ENCODE assay signal across 23 cellular contexts in genomic region chr11:118151421-118151820, GRCh38. TPM values are rescaled to one million over a fixed set of nuclear protein-coding genes. Genes with fewer than 3 reads are reported as not detected.
A peak's percentile ranks its signal among the peaks of the same experiment; 100 is the strongest.
DNase-seq lines count a peak whose midpoint lies in the region; ATAC-seq, FAIRE-seq and TF ChIP-seq lines count a peak whose summit lies in the region.
"Had no signal": no experiment of that assay in that cellular context is flagged by ENCODE, and none has a peak within 500 bp of the region (broad histone marks: within the 10 kb centered on the region; RNA-seq: fewer than 3 reads in every experiment).

No MANE protein-coding gene starts in this region.

- peaks cover 0 to 41% (median 10%) of the 10 kb centered on the region in 12 donors for H3K4me1 ChIP-seq in heart left ventricle
- peaks cover 4 to 58% (median 37%) of the 10 kb centered on the region in 4 experiments for H3K4me1 ChIP-seq in H1 (replicated peaks in 1 of 4; ENCODE audit: control insufficient read depth in 3 of 4, insufficient read depth in 4 of 4, low read length in 3 of 4)
- H3K4me1 ChIP-seq in BE2C = no peaks in the 10 kb centered on the region

- H3K18ac ChIP-seq in H1 (ENCODE audit: extremely low read depth, low read length) = no peak overlapping the region

- no peak overlapping the region for H2BK12ac ChIP-seq in H1 (ENCODE audit: low read depth, low read length)

- H2AFZ ChIP-seq in H1 (ENCODE audit: low read length) = no peak overlapping the region

- no peak overlapping the region for H3K4ac ChIP-seq in H1 (replicated peaks; ENCODE audit: insufficient read length, low read depth, low read length)

- FAIRE-seq in H1 (lab: Jason Lieb, UNC) = no peak
- FAIRE-seq: GM19239, HTR-8/SVneo, kidney had no signal

- intact Hi-C loops in heart left ventricle (cut with DNase I) = loop anchor here in 1 of 10 donors (5.0 kb wide), 1 partner anchor 141 kb away; no protein-coding TSS in a partner anchor
- intact Hi-C loops in left ventricle myocardium superior (cut with micrococcal nuclease) = no loop called here

- H3K9me3 ChIP-seq in heart left ventricle = no peaks in the 10 kb centered on the region
- no peaks in the 10 kb centered on the region for H3K9me3 ChIP-seq in H1 (ENCODE audit: insufficient read depth in 2 of 2, low read depth in 1 of 2, low read length in 1 of 2)
- H3K9me3 ChIP-seq in BE2C = no peaks in the 10 kb centered on the region; the same call in 1 of the 2 replicates
- H3K9me3 ChIP-seq: esophagus squamous epithelium, neutrophil, right atrium auricular region had no signal

- H2BK120ac ChIP-seq in H1 (replicated peaks; ENCODE audit: low read depth, low read length) = no peak overlapping the region

- WGBS in heart left ventricle, 4 donors = 54 to 65% (median 58%) methylated on average over 5 of the region's 5 CpGs
- WGBS in H1 (ENCODE audit: extremely low coverage in 1 of 2, insufficient coverage in 1 of 2, insufficient read length in 1 of 2, insufficient replicate concordance in 2 of 2, low coverage in 1 of 2, low lambda C conversion rate in 2 of 2, missing lambda C conversion rate in 1 of 2), 2 experiments = 76% methylated on average over 5 of the region's 5 CpGs; no CpG with 5 or more reads in 1 of the 2 experiments

- no peak overlapping the region for H3K9ac ChIP-seq in H1 (replicated peaks in 1 of 4; ENCODE audit: extremely low read depth in 1 of 4, low read depth in 3 of 4, low read length in 3 of 4)

- no peak overlapping the region for H4K91ac ChIP-seq in H1 (replicated peaks; ENCODE audit: insufficient read length, low read length)

- CTCF ChIA-PET in H1 (lab: Charles Lee; ENCODE audit: partially characterized antibody) = interaction anchor here (1.1 to 12.7 kb wide), 2 partner anchors 20 to 29 kb away, joined by 5 to 245 read pairs; no protein-coding TSS in a partner anchor

- peaks cover 0 to 47% (median 5%) of the 10 kb centered on the region in 9 donors for H3K27me3 ChIP-seq in heart left ventricle
- H3K27me3 ChIP-seq in H1 (replicated peaks in 1 of 4; ENCODE audit: control insufficient read depth in 3 of 4, extremely low read depth in 1 of 4, insufficient read depth in 3 of 4, low read length in 3 of 4) = peaks cover 29 to 66% (median 65%) of the 10 kb centered on the region in 4 experiments
- H3K27me3 ChIP-seq in BE2C = peaks cover 49% of the 10 kb centered on the region
- H3K27me3 ChIP-seq: right atrium auricular region had no signal

- H3K79me1 ChIP-seq in H1 (ENCODE audit: low read depth, low read length) = no peaks in the 10 kb centered on the region

- no peak for DNase-seq in heart left ventricle
- no peak for DNase-seq in left ventricle myocardium superior
- DNase-seq in OCI-M1 (lab: John Stamatoyannopoulos, UW) = peak; percentile 16
- no peak for DNase-seq in H1 (ENCODE audit: low read depth in 1 of 2, low spot score in 2 of 2)
- no peak for DNase-seq in activated gamma-delta T cell (lab: John Stamatoyannopoulos, UW)
- no peak for DNase-seq in BE2C
- no peak for DNase-seq in NCI-H2107 treated with DMSO at 0.1 percent for 48 hours (lab: John Stamatoyannopoulos, UW; ENCODE audit: unreplicated experiment)
- DNase-seq: ACHN; activated CD8-positive, alpha-beta T cell treated with anti-CD3 and anti-CD28 coated beads for 36 hours; activated naive CD8-positive, alpha-beta T cell treated with anti-CD3 and anti-CD28 coated beads, Interleukin-2, amount 10 ng/mL, durations not matched to agents 7 days and 5 days; activated T-cell treated with anti-CD3 and anti-CD28 coated beads, Interleukin-2, amount 50 U/mL, for 4 hours; CD4-positive, alpha-beta memory T cell; effector CD8-positive, alpha-beta T cell; esophagus squamous epithelium; NCI-H2107; T-helper 1 cell; WERI-Rb-1 had no signal

- no peak overlapping the region for H4K8ac ChIP-seq in H1 (ENCODE audit: extremely low read depth, insufficient read depth, low read length)

- H3K27ac ChIP-seq in heart left ventricle (peak overlapping the region in 2 of 12 donors; percentile 62 to 69), H1 (ENCODE audit: low read depth, low read length) (no peak overlapping the region)
- H3K27ac ChIP-seq: neutrophil, WERI-Rb-1 had no signal

- no peaks in the 10 kb centered on the region for H3K79me2 ChIP-seq in H1 (ENCODE audit: control insufficient read depth in 1 of 2, insufficient read depth in 2 of 2, low read length in 2 of 2)

- peak overlapping the region in 8 of 12 donors; percentile 52 to 72 (median 62) for H3K4me3 ChIP-seq in heart left ventricle
- H3K4me3 ChIP-seq in H1 (ENCODE audit: extremely low read depth in 1 of 4, insufficient read depth in 2 of 4, low read depth in 3 of 4, low read length in 4 of 4) = peak overlapping the region in 1 of 4 experiments; percentile 96; a peak in 2 of 8 replicates
- H3K4me3 ChIP-seq in BE2C (ENCODE audit: low read depth, low read length) = no peak overlapping the region

- no peak overlapping the region for H3K23ac ChIP-seq in H1 (ENCODE audit: insufficient read length)

- H2BK5ac ChIP-seq in H1 (ENCODE audit: low read depth, low read length) = no peak overlapping the region; the same call in 1 of the 2 replicates

- POLR2A ChIA-PET in H1 (lab: Charles Lee; ENCODE audit: partially characterized antibody) = no interaction called here

- H2BK20ac ChIP-seq in H1 (ENCODE audit: low read length) = no peak overlapping the region

- no peak for ATAC-seq in heart left ventricle
- ATAC-seq in left ventricle myocardium superior = no peak
- ATAC-seq in HG03439 (IDR thresholded peaks at IDR 0.05; ENCODE audit: unreplicated experiment) = no peak
- ATAC-seq: activated CD8-positive, alpha-beta T cell treated with anti-CD3 and anti-CD28 coated beads for 36 hours; activated T-cell treated with anti-CD3 and anti-CD28 coated beads, Interleukin-2, amount 50 U/mL, for 4 hours had no signal

- H3K14ac ChIP-seq in H1 (ENCODE audit: insufficient read length) = no peak overlapping the region

- no peak overlapping the region; the same call in 1 of the 2 replicates for H2AK5ac ChIP-seq in H1 (ENCODE audit: low read depth, low read length)

- H4K20me1 ChIP-seq in H1 (replicated peaks in 1 of 2; ENCODE audit: control insufficient read depth in 1 of 2, insufficient read depth in 2 of 2, low read length in 2 of 2) = peaks cover 0 to 2% of the 10 kb centered on the region in 2 experiments

- no peak overlapping the region for H4K5ac ChIP-seq in H1 (ENCODE audit: insufficient read length, low read depth, low read length)

- H2BK15ac ChIP-seq in H1 (ENCODE audit: low read length) = 0 out of 2 replicates have a peak overlapping the region, but pooled peaks have one; percentile 84

- TF ChIP-seq POLR2A in heart left ventricle (IDR thresholded peaks at IDR 0.05) = no peak
- TF ChIP-seq POLR2A in H1 (IDR thresholded peaks at IDR 0.05; ENCODE audit: control extremely low read depth in 1 of 2, low read depth in 2 of 2, low read length in 2 of 2) = no peak

- TF ChIP-seq CTCF in heart left ventricle (IDR thresholded peaks at IDR 0.05) (no peak), H1 (IDR thresholded peaks at IDR 0.05; ENCODE audit: control extremely low read depth in 1 of 3, insufficient read depth in 1 of 3, low read depth in 1 of 3, low read length in 3 of 3) (no peak), BE2C (IDR thresholded peaks at IDR 0.05; ENCODE audit: low read depth, low read length) (no peak)

- H3K36me3 ChIP-seq in heart left ventricle (no peaks in the 10 kb centered on the region), H1 (ENCODE audit: control insufficient read depth in 2 of 4, insufficient read depth in 4 of 4, low read length in 3 of 4) (no peaks in the 10 kb centered on the region), BE2C (no peaks in the 10 kb centered on the region)
- H3K36me3 ChIP-seq: esophagus squamous epithelium, neutrophil, right atrium auricular region, WERI-Rb-1 had no signal

- no peak for TF ChIP-seq RAD21 in H1 (IDR thresholded peaks at IDR 0.05 in 1 of 2, conservative IDR thresholded peaks at IDR 0.05 in 1 of 2; ENCODE audit: low read depth in 2 of 2, low read length in 2 of 2)

- H3K23me2 ChIP-seq in H1 (ENCODE audit: low read depth, low read length) = peaks cover 21% of the 10 kb centered on the region

- no peak for TF ChIP-seq EP300 in H1 (IDR thresholded peaks at IDR 0.05; ENCODE audit: borderline replicate concordance in 1 of 2, low read depth in 2 of 2, low read length in 2 of 2)

- peak overlapping the region; percentile 91 to 98; a peak in 3 of 4 replicates for H3K4me2 ChIP-seq in H1 (ENCODE audit: insufficient read depth in 1 of 2, low read depth in 2 of 2, low read length in 2 of 2)

- H3K56ac ChIP-seq in H1 (replicated peaks; ENCODE audit: insufficient read length, low read depth, low read length) = no peak overlapping the region

RNA-seq across cellular contexts. Expression of gene SCN4B, which starts 1.2 kb away (rescaled TPM):
- total RNA-seq in heart left ventricle (10 to 100 TPM in 6 of 9 donors, 1 to 10 TPM in 3; 2.1 to 16.9 (median 12.7) TPM), left ventricle myocardium superior (11.0 TPM)
- polyA plus RNA-seq in heart left ventricle (1 to 10 TPM; 6.4 to 8.6 TPM), H1 (2011; rRNA removed) (4.1 and 4.9 TPM in 2 replicates)
- total RNA-seq in H1 (2021; fragmentation: NEBNext Ultra II Directional; extraction: Animal tissue kit (Norgen Biotek cat#: 25700)) = 2.0 and 2.8 TPM in 2 replicates
- polyA plus RNA-seq in H1 (2011; cell fraction: cytosol; rRNA removed) = 5.6 TPM
- polyA plus RNA-seq in H1 (2011; cell fraction: nucleus; rRNA removed) = 8.7 TPM
- polyA plus RNA-seq in H1 (2012, experiment 1 of 2) = 3.1 to 5.9 TPM (median 4.8 TPM) in 4 replicates
- 3.8 TPM for polyA plus RNA-seq in H1 (2012, experiment 2 of 2)
- 1.0 TPM for polyA plus RNA-seq in H1 (2013, experiment 1 of 2)
- 1.2 TPM for polyA plus RNA-seq in H1 (2013, experiment 2 of 2)
- 4.6 and 6.5 TPM in 2 replicates for polyA minus RNA-seq in H1 (2011; rRNA and poly(A)+ RNA removed)
- polyA minus RNA-seq in H1 (2011; cell fraction: cytosol; rRNA and poly(A)+ RNA removed) = 4.6 TPM
- polyA minus RNA-seq in H1 (2011; cell fraction: nucleus; rRNA and poly(A)+ RNA removed) = 5.1 TPM
- 0.29 TPM for polyA plus RNA-seq in BE2C (2012; ENCODE audit: insufficient read depth, insufficient read length, low read depth)
- total RNA-seq: activated T-cell treated with anti-CD3 and anti-CD28 coated beads, Interleukin-2, amount 50 U/mL, for 4 hours; CD4-positive, alpha-beta memory T cell had no signal
- polyA plus RNA-seq: CD4-positive, alpha-beta memory T cell had no signal

RNA-seq across cellular contexts. Expression of gene SCN2B, which starts 25.0 kb away (rescaled TPM):
- total RNA-seq in heart left ventricle (10 to 100 TPM in 5 of 9 donors, 1 to 10 TPM in 4; 3.6 to 32.5 (median 11.8) TPM), left ventricle myocardium superior (19.6 TPM)
- polyA plus RNA-seq in heart left ventricle (10 to 100 TPM in 1 of 2 donors, 1 to 10 TPM in 1; 5.0 to 17.5 TPM), H1 (2011; rRNA removed) (0.09 and 0.14 TPM in 2 replicates)
- 0.13 and 0.24 TPM in 2 replicates for total RNA-seq in H1 (2021; fragmentation: NEBNext Ultra II Directional; extraction: Animal tissue kit (Norgen Biotek cat#: 25700))
- polyA plus RNA-seq in H1 (2011; cell fraction: cytosol; rRNA removed) = 0.17 TPM
- 0.10 TPM for polyA plus RNA-seq in H1 (2011; cell fraction: nucleus; rRNA removed)
- polyA plus RNA-seq in H1 (2012, experiment 1 of 2) = 0.17 to 0.28 TPM (median 0.20 TPM) in 4 replicates
- polyA plus RNA-seq in H1 (2012, experiment 2 of 2) = 0.20 TPM
- polyA plus RNA-seq in H1 (2013, experiment 1 of 2) = 0.12 TPM
- 0.13 TPM for polyA plus RNA-seq in H1 (2013, experiment 2 of 2)
- polyA minus RNA-seq in H1 (2011; rRNA and poly(A)+ RNA removed) = 0.22 and 0.34 TPM in 2 replicates
- polyA minus RNA-seq in H1 (2011; cell fraction: cytosol; rRNA and poly(A)+ RNA removed) = 0.51 TPM
- polyA minus RNA-seq in H1 (2011; cell fraction: nucleus; rRNA and poly(A)+ RNA removed) = 0.30 TPM
- polyA plus RNA-seq in BE2C (2012; ENCODE audit: insufficient read depth, insufficient read length, low read depth) = 0.08 TPM
- total RNA-seq: activated CD8-positive, alpha-beta T cell treated with anti-CD3 and anti-CD28 coated beads for 36 hours; activated naive CD8-positive, alpha-beta T cell treated with anti-CD3 and anti-CD28 coated beads, Interleukin-2, amount 10 ng/mL, durations not matched to agents 7 days and 5 days; activated T-cell treated with anti-CD3 and anti-CD28 coated beads, Interleukin-2, amount 50 U/mL, for 4 hours; CD4-positive, alpha-beta memory T cell had no signal
- polyA plus RNA-seq: CD4-positive, alpha-beta memory T cell had no signal
